24 cellular contexts compared by ENCODE assay signal in the genomic region with DNA sequence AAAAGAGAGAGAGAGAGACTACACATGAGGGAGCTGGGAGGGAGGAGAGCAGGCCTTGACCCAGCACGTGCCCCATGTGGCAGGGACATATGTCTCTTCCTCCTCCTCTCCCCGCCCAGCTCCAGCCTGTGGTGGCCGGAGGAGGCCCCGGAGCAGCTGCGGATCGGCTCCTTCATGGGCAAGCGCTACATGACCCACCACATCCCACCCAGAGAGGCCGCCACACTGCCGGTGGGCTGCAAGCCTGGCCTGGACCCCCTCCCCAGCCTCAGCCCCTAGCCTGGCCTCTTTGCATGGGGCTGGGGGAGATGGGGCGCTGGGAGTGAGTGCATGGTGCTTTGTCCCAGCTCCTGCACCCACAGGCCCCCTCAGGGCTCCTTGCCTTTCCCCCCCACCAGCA. TPM values are rescaled to one million over a fixed set of nuclear protein-coding genes. Genes with fewer than 3 reads are reported as not detected.
A peak's percentile ranks its signal among the peaks of the same experiment; 100 is the strongest.
DNase-seq lines count a peak whose midpoint lies in the region; FAIRE-seq and TF ChIP-seq lines count a peak whose summit lies in the region.
"Had no signal": no experiment of that assay in that cellular context is flagged by ENCODE, and none has a peak within 500 bp of the region (broad histone marks: within the 10 kb centered on the region; RNA-seq: fewer than 3 reads in every experiment).

No MANE protein-coding gene starts in this region.

- TF ChIP-seq POLR2A in H1 (IDR thresholded peaks at IDR 0.05; ENCODE audit: control extremely low read depth in 1 of 2, low read depth in 2 of 2, low read length in 2 of 2) = no peak

- no peaks in the 10 kb centered on the region for H3K9me3 Mint-ChIP-seq in CD14-positive monocyte
- H3K9me3 Mint-ChIP-seq in osteocyte (ENCODE audit: unreplicated experiment) = no peaks in the 10 kb centered on the region
- H3K9me3 Mint-ChIP-seq: activated naive CD8-positive, alpha-beta T cell treated with anti-CD3 and anti-CD28 coated beads for 36 hours; T-cell had no signal

- H3K4me3 ChIP-seq in H1 (ENCODE audit: extremely low read depth in 1 of 4, insufficient read depth in 2 of 4, low read depth in 3 of 4, low read length in 4 of 4) (no peak overlapping the region), MG63 (no peak overlapping the region)
- H3K4me3 ChIP-seq: ovary had no signal

- peak; percentile 34 for DNase-seq in CD14-positive monocyte (ENCODE audit: low spot score)
- peak; percentile 0 for DNase-seq in HT-29 (ENCODE audit: low spot score)
- no peak for DNase-seq in H1 (ENCODE audit: low read depth in 1 of 2, low spot score in 2 of 2)
- DNase-seq in osteocyte (ENCODE audit: extremely low spot score, unreplicated experiment) = peak; percentile 76
- no peak for DNase-seq in SIG-M5 (lab: John Stamatoyannopoulos, UW)
- DNase-seq in NCI-H2171 treated with DMSO at 0.1 percent for 48 hours (lab: John Stamatoyannopoulos, UW) = no peak
- DNase-seq in NCI-H82 (lab: John Stamatoyannopoulos, UW) = no peak
- no peak for DNase-seq in MG63
- DNase-seq: activated naive CD8-positive, alpha-beta T cell treated with anti-CD3 and anti-CD28 coated beads for 36 hours; effector memory CD4-positive, alpha-beta T cell; EL; islet precursor cell; NCI-H1048; NCI-H187 treated with DMSO at 0.1 percent for 48 hours; NCI-H69; ovary; substantia nigra; T-cell had no signal

- FAIRE-seq in H1 (lab: Jason Lieb, UNC) = no peak
- FAIRE-seq: frontal cortex had no signal

- H3K27ac Mint-ChIP-seq in CD14-positive monocyte (no peak overlapping the region), osteocyte (ENCODE audit: unreplicated experiment) (no peak overlapping the region)
- H3K27ac Mint-ChIP-seq: activated naive CD8-positive, alpha-beta T cell treated with anti-CD3 and anti-CD28 coated beads for 36 hours; T-cell had no signal

- H3K79me2 ChIP-seq in H1 (ENCODE audit: control insufficient read depth in 1 of 2, insufficient read depth in 2 of 2, low read length in 2 of 2) = no peaks in the 10 kb centered on the region

- peaks cover 0 to 2% (median under 1%) of the 10 kb centered on the region in 3 donors for H3K27me3 Mint-ChIP-seq in CD14-positive monocyte (ENCODE audit: low read depth in 3 of 3)
- H3K27me3 Mint-ChIP-seq in osteocyte (ENCODE audit: unreplicated experiment) = no peaks in the 10 kb centered on the region
- H3K27me3 Mint-ChIP-seq: activated naive CD8-positive, alpha-beta T cell treated with anti-CD3 and anti-CD28 coated beads for 36 hours; T-cell had no signal

- H2BK5ac ChIP-seq in H1 (ENCODE audit: low read depth, low read length) = no peak overlapping the region

- no peak overlapping the region for H2BK15ac ChIP-seq in H1 (ENCODE audit: low read length)

- H2AFZ ChIP-seq in H1 (ENCODE audit: low read length) = no peak overlapping the region

- H3K56ac ChIP-seq in H1 (replicated peaks; ENCODE audit: insufficient read length, low read depth, low read length) = no peak overlapping the region

- H3K36me3 Mint-ChIP-seq in CD14-positive monocyte (no peaks in the 10 kb centered on the region), osteocyte (ENCODE audit: unreplicated experiment) (no peaks in the 10 kb centered on the region)
- H3K36me3 Mint-ChIP-seq: activated naive CD8-positive, alpha-beta T cell treated with anti-CD3 and anti-CD28 coated beads for 36 hours; T-cell had no signal

- H2BK20ac ChIP-seq in H1 (ENCODE audit: low read length) = no peak overlapping the region

- H3K27me3 ChIP-seq in H1 (replicated peaks in 1 of 4; ENCODE audit: control insufficient read depth in 3 of 4, extremely low read depth in 1 of 4, insufficient read depth in 3 of 4, low read length in 3 of 4) (no peaks in the 10 kb centered on the region), MG63 (no peaks in the 10 kb centered on the region)
- H3K27me3 ChIP-seq: ovary had no signal

- H3K4me3 Mint-ChIP-seq in CD14-positive monocyte = no peak overlapping the region
- H3K4me3 Mint-ChIP-seq in osteocyte (ENCODE audit: unreplicated experiment) = no peak overlapping the region
- H3K4me3 Mint-ChIP-seq: activated naive CD8-positive, alpha-beta T cell treated with anti-CD3 and anti-CD28 coated beads for 36 hours; T-cell had no signal

- H3K18ac ChIP-seq in H1 (ENCODE audit: extremely low read depth, low read length) = no peak overlapping the region

- no peak overlapping the region; the same call in 1 of the 2 replicates for H4K8ac ChIP-seq in H1 (ENCODE audit: extremely low read depth, insufficient read depth, low read length)

- H3K23ac ChIP-seq in H1 (ENCODE audit: insufficient read length) = no peak overlapping the region

- H2BK120ac ChIP-seq in H1 (replicated peaks; ENCODE audit: low read depth, low read length) = no peak overlapping the region

- H3K9me3 ChIP-seq in H1 (ENCODE audit: insufficient read depth in 2 of 2, low read depth in 1 of 2, low read length in 1 of 2) (no peaks in the 10 kb centered on the region), MG63 (no peaks in the 10 kb centered on the region)
- H3K9me3 ChIP-seq: ovary had no signal

- H3K27ac ChIP-seq in H1 (ENCODE audit: low read depth, low read length) = no peak overlapping the region
- H3K27ac ChIP-seq: C4-2B, KMS-11, ovary had no signal

- no peak overlapping the region for H3K4ac ChIP-seq in H1 (replicated peaks; ENCODE audit: insufficient read length, low read depth, low read length)

- TF ChIP-seq EP300 in H1 (IDR thresholded peaks at IDR 0.05; ENCODE audit: borderline replicate concordance in 1 of 2, low read depth in 2 of 2, low read length in 2 of 2) = no peak

- CTCF ChIA-PET in H1 (lab: Charles Lee; ENCODE audit: partially characterized antibody) = no interaction called here

- no peak overlapping the region for H3K9ac ChIP-seq in H1 (replicated peaks in 1 of 4; ENCODE audit: extremely low read depth in 1 of 4, low read depth in 3 of 4, low read length in 3 of 4)
- H3K9ac ChIP-seq: KMS-11 had no signal

- TF ChIP-seq CTCF in CD14-positive monocyte (IDR thresholded peaks at IDR 0.05) (no peak), H1 (IDR thresholded peaks at IDR 0.05; ENCODE audit: control extremely low read depth in 1 of 3, insufficient read depth in 1 of 3, low read depth in 1 of 3, low read length in 3 of 3) (no peak), osteocyte (IDR thresholded peaks at IDR 0.05) (no peak)

- no peak for TF ChIP-seq RAD21 in H1 (IDR thresholded peaks at IDR 0.05 in 1 of 2, conservative IDR thresholded peaks at IDR 0.05 in 1 of 2; ENCODE audit: low read depth in 2 of 2, low read length in 2 of 2)

- H4K91ac ChIP-seq in H1 (replicated peaks; ENCODE audit: insufficient read length, low read length) = peak overlapping the region; percentile 42

- H3K4me1 Mint-ChIP-seq in CD14-positive monocyte (no peaks in the 10 kb centered on the region), osteocyte (ENCODE audit: unreplicated experiment) (peaks cover 15% of the 10 kb centered on the region)
- H3K4me1 Mint-ChIP-seq: activated naive CD8-positive, alpha-beta T cell treated with anti-CD3 and anti-CD28 coated beads for 36 hours had no signal

- H4K5ac ChIP-seq in H1 (ENCODE audit: insufficient read length, low read depth, low read length) = no peak overlapping the region

- no peak overlapping the region for H3K14ac ChIP-seq in H1 (ENCODE audit: insufficient read length)

- peaks cover 0 to 1% of the 10 kb centered on the region in 2 experiments for H4K20me1 ChIP-seq in H1 (replicated peaks in 1 of 2; ENCODE audit: control insufficient read depth in 1 of 2, insufficient read depth in 2 of 2, low read length in 2 of 2)

- peaks cover 0 to 15% (median 10%) of the 10 kb centered on the region in 4 experiments; a peak in 6 of 7 replicates for H3K4me1 ChIP-seq in H1 (replicated peaks in 1 of 4; ENCODE audit: control insufficient read depth in 3 of 4, insufficient read depth in 4 of 4, low read length in 3 of 4)

- no peak overlapping the region for H2AK5ac ChIP-seq in H1 (ENCODE audit: low read depth, low read length)

- 90% methylated on average over 2 of the region's 10 CpGs; no CpG with 5 or more reads in 1 of the 2 experiments for WGBS in H1 (ENCODE audit: extremely low coverage in 1 of 2, insufficient coverage in 1 of 2, insufficient read length in 1 of 2, insufficient replicate concordance in 2 of 2, low coverage in 1 of 2, low lambda C conversion rate in 2 of 2, missing lambda C conversion rate in 1 of 2), 2 experiments

- H3K4me2 ChIP-seq in H1 (ENCODE audit: insufficient read depth in 1 of 2, low read depth in 2 of 2, low read length in 2 of 2) = no peak overlapping the region
- H3K4me2 ChIP-seq: KMS-11 had no signal

- H3K79me1 ChIP-seq in H1 (ENCODE audit: low read depth, low read length) = no peaks in the 10 kb centered on the region

- H2BK12ac ChIP-seq in H1 (ENCODE audit: low read depth, low read length) = no peak overlapping the region

- intact Hi-C loops in CD14-positive monocyte (cut with micrococcal nuclease) = no loop called here

- H3K23me2 ChIP-seq in H1 (ENCODE audit: low read depth, low read length) = no peaks in the 10 kb centered on the region

- POLR2A ChIA-PET in H1 (lab: Charles Lee; ENCODE audit: partially characterized antibody) = no interaction called here

- H3K36me3 ChIP-seq in H1 (ENCODE audit: control insufficient read depth in 2 of 4, insufficient read depth in 4 of 4, low read length in 3 of 4) (no peaks in the 10 kb centered on the region), MG63 (no peaks in the 10 kb centered on the region)
- H3K36me3 ChIP-seq: ovary had no signal

RNA-seq across cellular contexts. Expression of a gene that starts 4.6 kb away (rescaled TPM):
- polyA plus RNA-seq in CD14-positive monocyte = not detected
- total RNA-seq in HT-29 (2014; rRNA removed; shearing (Covaris generic)) = 96.8 and 102 TPM in 2 replicates
- 18.4 and 20.6 TPM in 2 replicates for total RNA-seq in H1 (2021; fragmentation: NEBNext Ultra II Directional; extraction: Animal tissue kit (Norgen Biotek cat#: 25700))
- 5.9 and 14.2 TPM in 2 replicates for polyA plus RNA-seq in H1 (2011; rRNA removed)
- polyA plus RNA-seq in H1 (2011; cell fraction: cytosol; rRNA removed) = 4.6 TPM
- polyA plus RNA-seq in H1 (2011; cell fraction: nucleus; rRNA removed) = 12.0 TPM
- 6.1 to 11.7 TPM (median 9.1 TPM) in 4 replicates for polyA plus RNA-seq in H1 (2012, experiment 1 of 2)
- 9.1 TPM for polyA plus RNA-seq in H1 (2012, experiment 2 of 2)
- polyA plus RNA-seq in H1 (2013, experiment 1 of 2) = 10.2 TPM
- 11.2 TPM for polyA plus RNA-seq in H1 (2013, experiment 2 of 2)
- polyA minus RNA-seq in H1 (2011; rRNA and poly(A)+ RNA removed) = 1.8 and 2.6 TPM in 2 replicates
- 14.6 TPM for polyA minus RNA-seq in H1 (2011; cell fraction: cytosol; rRNA and poly(A)+ RNA removed)
- 12.8 TPM for polyA minus RNA-seq in H1 (2011; cell fraction: nucleus; rRNA and poly(A)+ RNA removed)
- total RNA-seq in osteocyte = 1.5 and 2.2 TPM in 2 replicates
- total RNA-seq in MG63 (2014; rRNA removed; shearing (Covaris generic); ENCODE audit: low replicate concordance) = not detected in 2 replicates
- total RNA-seq: activated naive CD8-positive, alpha-beta T cell treated with anti-CD3 and anti-CD28 coated beads for 36 hours; frontal cortex; H4 had no signal

RNA-seq across cellular contexts. Expression of a gene that starts 28.2 kb away (rescaled TPM):
- polyA plus RNA-seq in CD14-positive monocyte = not detected
- 0.15 and 0.63 TPM in 2 replicates for total RNA-seq in HT-29 (2014; rRNA removed; shearing (Covaris generic))
- not detected in 2 replicates for total RNA-seq in H1 (2021; fragmentation: NEBNext Ultra II Directional; extraction: Animal tissue kit (Norgen Biotek cat#: 25700))
- 0.03 TPM in 1 of 2 replicates, not detected in the other for polyA plus RNA-seq in H1 (2011; rRNA removed)
- polyA plus RNA-seq in H1 (2011; cell fraction: cytosol; rRNA removed) = not detected
- not detected for polyA plus RNA-seq in H1 (2011; cell fraction: nucleus; rRNA removed)
- 0.47 to 0.73 TPM (median 0.61 TPM) in 4 replicates for polyA plus RNA-seq in H1 (2012, experiment 1 of 2)
- polyA plus RNA-seq in H1 (2012, experiment 2 of 2) = not detected
- polyA plus RNA-seq in H1 (2013, experiment 1 of 2) = not detected
- polyA plus RNA-seq in H1 (2013, experiment 2 of 2) = 0.06 TPM
- polyA minus RNA-seq in H1 (2011; rRNA and poly(A)+ RNA removed) = 0.07 and 0.22 TPM in 2 replicates
- polyA minus RNA-seq in H1 (2011; cell fraction: cytosol; rRNA and poly(A)+ RNA removed) = not detected
- not detected for polyA minus RNA-seq in H1 (2011; cell fraction: nucleus; rRNA and poly(A)+ RNA removed)
- total RNA-seq in osteocyte = not detected in 2 replicates
- total RNA-seq in MG63 (2014; rRNA removed; shearing (Covaris generic); ENCODE audit: low replicate concordance) = not detected in 2 replicates
- total RNA-seq: esophagus mucosa, H4, lung microvascular endothelial cell had no signal

RNA-seq across cellular contexts. Expression of a gene that starts 53.4 kb away (rescaled TPM):
- polyA plus RNA-seq in CD14-positive monocyte = 10 to 100 TPM; 11.3 to 20.2 TPM
- total RNA-seq in HT-29 (2014; rRNA removed; shearing (Covaris generic)) = 21.2 and 35.9 TPM in 2 replicates
- 55.6 and 59.1 TPM in 2 replicates for total RNA-seq in H1 (2021; fragmentation: NEBNext Ultra II Directional; extraction: Animal tissue kit (Norgen Biotek cat#: 25700))
- 37.4 and 52.3 TPM in 2 replicates for polyA plus RNA-seq in H1 (2011; rRNA removed)
- polyA plus RNA-seq in H1 (2011; cell fraction: cytosol; rRNA removed) = 21.2 TPM
- polyA plus RNA-seq in H1 (2011; cell fraction: nucleus; rRNA removed) = 51.1 TPM
- 31.3 to 36.8 TPM (median 34.1 TPM) in 4 replicates for polyA plus RNA-seq in H1 (2012, experiment 1 of 2)
- 43.6 TPM for polyA plus RNA-seq in H1 (2012, experiment 2 of 2)
- polyA plus RNA-seq in H1 (2013, experiment 1 of 2) = 37.5 TPM
- 39.2 TPM for polyA plus RNA-seq in H1 (2013, experiment 2 of 2)
- polyA minus RNA-seq in H1 (2011; rRNA and poly(A)+ RNA removed) = 14.7 and 20.1 TPM in 2 replicates
- 43.4 TPM for polyA minus RNA-seq in H1 (2011; cell fraction: cytosol; rRNA and poly(A)+ RNA removed)
- 24.9 TPM for polyA minus RNA-seq in H1 (2011; cell fraction: nucleus; rRNA and poly(A)+ RNA removed)
- total RNA-seq in osteocyte = 29.7 and 32.6 TPM in 2 replicates
- total RNA-seq in MG63 (2014; rRNA removed; shearing (Covaris generic); ENCODE audit: low replicate concordance) = 1.2 and 8.0 TPM in 2 replicates

Comparison
In these comparisons a context has a peak if more than half of its experiments do, and no peak if none do; other contexts are left out.
1. DNase-seq: peak in CD14-positive monocyte (single experiment), HT-29 (single experiment) and osteocyte (single experiment); none in H1 (0 of 2), SIG-M5 (single experiment), NCI-H2171 treated with DMSO at 0.1 percent for 48 hours (single experiment), NCI-H82 (single experiment) and MG63 (single experiment).